In the genomic region with DNA sequence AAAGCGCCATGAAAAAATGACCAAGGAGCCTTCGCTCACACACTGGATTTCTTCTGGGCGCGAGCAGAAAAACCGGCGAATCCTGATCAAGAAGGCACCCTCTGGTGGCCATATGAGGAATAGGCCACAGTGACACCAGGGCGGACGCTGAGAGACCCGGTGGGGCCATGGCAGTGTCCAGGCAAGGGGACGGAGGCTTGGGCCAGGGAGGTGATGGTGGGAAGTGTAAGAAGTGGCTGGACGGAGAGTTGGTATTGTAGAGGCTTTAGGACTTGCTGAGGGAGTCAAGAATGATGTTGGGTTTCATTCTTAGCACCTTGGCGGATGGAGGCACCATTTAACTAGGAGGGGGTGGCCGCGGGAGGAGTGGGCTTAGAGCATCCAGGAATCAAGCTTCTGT, we compare ENCODE assay signal across 8 cellular contexts. TPM values are rescaled to one million over a fixed set of nuclear protein-coding genes. Genes with fewer than 3 reads are reported as not detected.
DNase-seq lines count a peak whose midpoint lies in the region; ATAC-seq, FAIRE-seq and TF ChIP-seq lines count a peak whose summit lies in the region.

No MANE protein-coding gene starts in this region.

- ATAC-seq in HepG2 = peak; percentile 83
- ATAC-seq in GM21360 (IDR thresholded peaks at IDR 0.05; ENCODE audit: unreplicated experiment) = no peak

- POLR2A ChIA-PET in HepG2 (lab: Yijun Ruan, JAX) = no interaction called here

- 0 out of 2 replicates have a peak, but pooled peaks cover 2% of the 10 kb centered on the region for H3F3A ChIP-seq in MM.1S (ENCODE audit: insufficient read depth, low read length)

- H3K4me3 ChIP-seq in MM.1S (ENCODE audit: low read length) (no peak overlapping the region), bronchial epithelial cell (ENCODE audit: low read depth, low read length) (no peak overlapping the region), HepG2 (replicated peaks in 1 of 3; ENCODE audit: insufficient read depth in 1 of 3, low read depth in 2 of 3, low read length in 3 of 3) (no peak overlapping the region)

- H2AFZ ChIP-seq in MM.1S (ENCODE audit: low read length) (peak overlapping the region; percentile 50), HepG2 (ENCODE audit: low read length) (no peak overlapping the region)

- H3K27ac ChIP-seq in MM.1S (ENCODE audit: low read length) (no peak overlapping the region), HepG2 (ENCODE audit: extremely low read length, insufficient read depth, low read length) (no peak overlapping the region)

- in situ Hi-C loops in HepG2 (cut with HindIII; ENCODE audit: extremely low pct_ligation_motif_present, low pct_unique_long_range_greater_than_20kb) = no loop called here

- TF ChIP-seq EP300 in HepG2 (IDR thresholded peaks at IDR 0.05; ENCODE audit: low read depth in 2 of 2, low read length in 2 of 2) (no peak), HepG2 (CRISPR knock-in tag; IDR thresholded peaks at IDR 0.05; ENCODE audit: borderline replicate concordance) (no peak)

- no peaks in the 10 kb centered on the region for H3K36me3 ChIP-seq in MM.1S (replicated peaks; ENCODE audit: insufficient read depth, low read length)
- no peaks in the 10 kb centered on the region for H3K36me3 ChIP-seq in bronchial epithelial cell (ENCODE audit: control insufficient read depth, insufficient read depth, low read length)
- no peaks in the 10 kb centered on the region for H3K36me3 ChIP-seq in HepG2 (replicated peaks in 1 of 2; ENCODE audit: control insufficient read depth in 1 of 2, insufficient read depth in 2 of 2, low read length in 2 of 2)

- no peaks in the 10 kb centered on the region for H3K9me3 ChIP-seq in MM.1S (replicated peaks; ENCODE audit: insufficient read depth, low read length)
- H3K9me3 ChIP-seq in HepG2 (ENCODE audit: low read length) = peaks cover 9% of the 10 kb centered on the region

- TF ChIP-seq RAD21 in HepG2 (CRISPR knock-in tag; IDR thresholded peaks at IDR 0.05) = peak; percentile 15; the same call in 1 of the 2 replicates

- H3K9ac ChIP-seq in MM.1S (ENCODE audit: low read length) (no peak overlapping the region), HepG2 (ENCODE audit: insufficient read depth, low read depth, low read length) (no peak overlapping the region)

- TF ChIP-seq POLR2A in HepG2 (IDR thresholded peaks at IDR 0.05; ENCODE audit: insufficient read depth in 1 of 2, low read depth in 2 of 2, low read length in 2 of 2) = no peak

- DNase-seq in NCI-H1417 (lab: John Stamatoyannopoulos, UW) = peak in 2 of 3 experiments; percentile 62 to 70
- DNase-seq in NCI-H1417 treated with DMSO at 0.1 percent for 48 hours (lab: John Stamatoyannopoulos, UW) = no peak
- DNase-seq in MM.1S = peak; percentile 76
- peak; percentile 51 for DNase-seq in UCSD-AML1 (lab: John Stamatoyannopoulos, UW; ENCODE audit: unreplicated experiment)
- DNase-seq in bronchial epithelial cell (ENCODE audit: low read depth) = no peak
- peak; percentile 25 for DNase-seq in HepG2 (ENCODE audit: low spot score)
- peak; percentile 25 to 77 (median 50) for DNase-seq in stimulated activated naive CD4-positive, alpha-beta T cell (lab: John Stamatoyannopoulos, UW)

- H3K9me2 ChIP-seq in MM.1S (replicated peaks; ENCODE audit: insufficient read depth, low read length) = no peaks in the 10 kb centered on the region

- H3K79me2 ChIP-seq in MM.1S (ENCODE audit: low read length) (no peaks in the 10 kb centered on the region), HepG2 (ENCODE audit: insufficient read depth, low read length) (no peaks in the 10 kb centered on the region)

- intact Hi-C loops in HepG2 (cut with micrococcal nuclease; ENCODE audit: unreplicated experiment) = loop anchor here (5.0 kb wide), 1 partner anchor 59 kb away; no protein-coding TSS in a partner anchor

- FAIRE-seq in bronchial epithelial cell (lab: Jason Lieb, UNC) (no peak), HepG2 (lab: Jason Lieb, UNC) (peak; percentile 64)

- CTCF ChIA-PET in HepG2 (lab: Yijun Ruan, JAX; ENCODE audit: low intra/inter-chr PET ratio, low total read pairs) = interaction anchor here (1.3 to 2.5 kb wide), 4 partner anchors 63 to 275 kb away, joined by 5 to 10 read pairs (median 6); no protein-coding TSS in a partner anchor

- H3K4me1 ChIP-seq in MM.1S (ENCODE audit: low read length) = peaks cover 16% of the 10 kb centered on the region
- H3K4me1 ChIP-seq in HepG2 (ENCODE audit: insufficient read depth, low read length) = no peaks in the 10 kb centered on the region

- peak; percentile 96 for TF ChIP-seq CTCF in MM.1S (IDR thresholded peaks at IDR 0.05; ENCODE audit: low read length)
- TF ChIP-seq CTCF in bronchial epithelial cell (IDR thresholded peaks at IDR 0.05; ENCODE audit: insufficient read depth, low read length, severe bottlenecking) = peak; percentile 95
- TF ChIP-seq CTCF in HepG2 (CRISPR knock-in tag; IDR thresholded peaks at IDR 0.05) = peak; percentile 87

- WGBS in HepG2 (ENCODE audit: low lambda C conversion rate) = 22% methylated on average over 14 of the region's 14 CpGs

- H3K4me2 ChIP-seq in MM.1S (ENCODE audit: low read depth, low read length) (peak overlapping the region; percentile 27; the same call in 1 of the 2 replicates), HepG2 (ENCODE audit: low read depth, low read length) (no peak overlapping the region)

- BruUV-seq in HepG2 (replicated peaks; lab: Mats Ljungman, UMichigan) = no TSS peak

- H3K27me3 ChIP-seq in MM.1S (replicated peaks; ENCODE audit: insufficient read depth, low read length) (no peaks in the 10 kb centered on the region), bronchial epithelial cell (ENCODE audit: control insufficient read depth, insufficient read depth, low read length) (no peaks in the 10 kb centered on the region), HepG2 (ENCODE audit: control insufficient read depth in 1 of 2, insufficient read depth in 2 of 2, low read length in 2 of 2) (peaks cover 0 to 19% of the 10 kb centered on the region in 2 experiments; a peak in 3 of 5 replicates)

- H4K20me1 ChIP-seq in MM.1S (ENCODE audit: insufficient read depth, low read length) = no peaks in the 10 kb centered on the region
- H4K20me1 ChIP-seq in HepG2 (ENCODE audit: insufficient read depth, low read length) = no peaks in the 10 kb centered on the region

RNA-seq across cellular contexts. Expression of gene RAC2, which starts 16.9 kb away (rescaled TPM):
- total RNA-seq in bronchial epithelial cell (2.6 and 6.3 TPM in 2 replicates), HepG2 (2016; rRNA removed; fragmentation: Illumina TruSeq; extraction: Trizol) (not detected in 2 replicates)
- 0.18 TPM in 1 of 2 replicates, not detected in the other for total RNA-seq in HepG2 (2016; cell fraction: cytosol; rRNA removed; fragmentation: Illumina TruSeq; extraction: Trizol; ENCODE audit: low read depth)
- not detected in 2 replicates for total RNA-seq in HepG2 (2016; cell fraction: insoluble cytoplasmic fraction; rRNA removed; fragmentation: Illumina TruSeq; extraction: Trizol)
- 0.28 TPM in 1 of 2 replicates, not detected in the other for total RNA-seq in HepG2 (2016; cell fraction: membrane; rRNA removed; fragmentation: Illumina TruSeq; extraction: Trizol)
- total RNA-seq in HepG2 (2016; cell fraction: nucleus; rRNA removed; fragmentation: Illumina TruSeq; extraction: Trizol) = not detected in 2 replicates
- 0.73 and 0.86 TPM in 2 replicates for polyA plus RNA-seq in HepG2 (2011; rRNA removed)
- 0.35 and 0.56 TPM in 2 replicates for polyA plus RNA-seq in HepG2 (2011; cell fraction: cytosol; rRNA removed)
- 0.61 and 0.68 TPM in 2 replicates for polyA plus RNA-seq in HepG2 (2011; cell fraction: nucleus; rRNA removed)
- 0.39 TPM in 1 of 2 replicates, not detected in the other for polyA plus RNA-seq in HepG2 (2012)
- 0.14 and 0.26 TPM in 2 replicates for polyA plus RNA-seq in HepG2 (2016; cell fraction: cytosol; fragmentation: Illumina TruSeq; extraction: Trizol; ENCODE audit: low read depth)
- polyA plus RNA-seq in HepG2 (2016; cell fraction: insoluble cytoplasmic fraction; fragmentation: Illumina TruSeq; extraction: Trizol; ENCODE audit: low read depth) = 0.21 TPM in 1 of 2 replicates, not detected in the other
- polyA plus RNA-seq in HepG2 (2016; cell fraction: membrane; fragmentation: Illumina TruSeq; extraction: Trizol; ENCODE audit: low read depth) = 0.16 and 0.20 TPM in 2 replicates
- polyA plus RNA-seq in HepG2 (2016; cell fraction: nucleus; fragmentation: Illumina TruSeq; extraction: Trizol; ENCODE audit: insufficient read depth, low read depth) = 0.45 TPM in 1 of 2 replicates, not detected in the other
- 0.64 and 2.0 TPM in 2 replicates for polyA minus RNA-seq in HepG2 (2011; rRNA and poly(A)+ RNA removed; ENCODE audit: low replicate concordance)
- not detected in 2 replicates for polyA minus RNA-seq in HepG2 (2011; cell fraction: cytosol; rRNA and poly(A)+ RNA removed)
- polyA minus RNA-seq in HepG2 (2011; cell fraction: nucleus; rRNA and poly(A)+ RNA removed) = 0.37 TPM in 1 of 2 replicates, not detected in the other

RNA-seq across cellular contexts. Expression of gene CYTH4, which starts 21.4 kb away (rescaled TPM):
- total RNA-seq in bronchial epithelial cell (not detected in 2 replicates), HepG2 (2016; rRNA removed; fragmentation: Illumina TruSeq; extraction: Trizol) (not detected in 2 replicates)
- total RNA-seq in HepG2 (2016; cell fraction: cytosol; rRNA removed; fragmentation: Illumina TruSeq; extraction: Trizol; ENCODE audit: low read depth) = not detected in 2 replicates
- total RNA-seq in HepG2 (2016; cell fraction: insoluble cytoplasmic fraction; rRNA removed; fragmentation: Illumina TruSeq; extraction: Trizol) = not detected in 2 replicates
- total RNA-seq in HepG2 (2016; cell fraction: membrane; rRNA removed; fragmentation: Illumina TruSeq; extraction: Trizol) = not detected in 2 replicates
- not detected in 2 replicates for total RNA-seq in HepG2 (2016; cell fraction: nucleus; rRNA removed; fragmentation: Illumina TruSeq; extraction: Trizol)
- polyA plus RNA-seq in HepG2 (2011; rRNA removed) = not detected in 2 replicates
- polyA plus RNA-seq in HepG2 (2011; cell fraction: cytosol; rRNA removed) = 0.01 and 0.03 TPM in 2 replicates
- 0.05 and 0.11 TPM in 2 replicates for polyA plus RNA-seq in HepG2 (2011; cell fraction: nucleus; rRNA removed)
- polyA plus RNA-seq in HepG2 (2012) = not detected in 2 replicates
- polyA plus RNA-seq in HepG2 (2016; cell fraction: cytosol; fragmentation: Illumina TruSeq; extraction: Trizol; ENCODE audit: low read depth) = not detected in 2 replicates
- polyA plus RNA-seq in HepG2 (2016; cell fraction: insoluble cytoplasmic fraction; fragmentation: Illumina TruSeq; extraction: Trizol; ENCODE audit: low read depth) = not detected in 2 replicates
- polyA plus RNA-seq in HepG2 (2016; cell fraction: membrane; fragmentation: Illumina TruSeq; extraction: Trizol; ENCODE audit: low read depth) = not detected in 2 replicates
- polyA plus RNA-seq in HepG2 (2016; cell fraction: nucleus; fragmentation: Illumina TruSeq; extraction: Trizol; ENCODE audit: insufficient read depth, low read depth) = not detected in 2 replicates
- polyA minus RNA-seq in HepG2 (2011; rRNA and poly(A)+ RNA removed; ENCODE audit: low replicate concordance) = not detected in 2 replicates
- not detected in 2 replicates for polyA minus RNA-seq in HepG2 (2011; cell fraction: cytosol; rRNA and poly(A)+ RNA removed)
- polyA minus RNA-seq in HepG2 (2011; cell fraction: nucleus; rRNA and poly(A)+ RNA removed) = not detected in 2 replicates

RNA-seq across cellular contexts. Expression of gene SSTR3, which starts 48.7 kb away (rescaled TPM):
- total RNA-seq in bronchial epithelial cell (not detected in 2 replicates), HepG2 (2016; rRNA removed; fragmentation: Illumina TruSeq; extraction: Trizol) (0.39 and 0.64 TPM in 2 replicates)
- total RNA-seq in HepG2 (2016; cell fraction: cytosol; rRNA removed; fragmentation: Illumina TruSeq; extraction: Trizol; ENCODE audit: low read depth) = 0.09 and 0.10 TPM in 2 replicates
- 0.39 and 0.49 TPM in 2 replicates for total RNA-seq in HepG2 (2016; cell fraction: insoluble cytoplasmic fraction; rRNA removed; fragmentation: Illumina TruSeq; extraction: Trizol)
- 0.25 and 0.38 TPM in 2 replicates for total RNA-seq in HepG2 (2016; cell fraction: membrane; rRNA removed; fragmentation: Illumina TruSeq; extraction: Trizol)
- 0.60 and 0.65 TPM in 2 replicates for total RNA-seq in HepG2 (2016; cell fraction: nucleus; rRNA removed; fragmentation: Illumina TruSeq; extraction: Trizol)
- 0.08 and 0.09 TPM in 2 replicates for polyA plus RNA-seq in HepG2 (2011; rRNA removed)
- 0.07 and 0.09 TPM in 2 replicates for polyA plus RNA-seq in HepG2 (2011; cell fraction: cytosol; rRNA removed)
- 0.21 and 0.35 TPM in 2 replicates for polyA plus RNA-seq in HepG2 (2011; cell fraction: nucleus; rRNA removed)
- 0.04 and 0.05 TPM in 2 replicates for polyA plus RNA-seq in HepG2 (2012)
- 0.06 and 0.11 TPM in 2 replicates for polyA plus RNA-seq in HepG2 (2016; cell fraction: cytosol; fragmentation: Illumina TruSeq; extraction: Trizol; ENCODE audit: low read depth)
- polyA plus RNA-seq in HepG2 (2016; cell fraction: insoluble cytoplasmic fraction; fragmentation: Illumina TruSeq; extraction: Trizol; ENCODE audit: low read depth) = 0.24 and 0.28 TPM in 2 replicates
- 0.11 and 0.14 TPM in 2 replicates for polyA plus RNA-seq in HepG2 (2016; cell fraction: membrane; fragmentation: Illumina TruSeq; extraction: Trizol; ENCODE audit: low read depth)
- polyA plus RNA-seq in HepG2 (2016; cell fraction: nucleus; fragmentation: Illumina TruSeq; extraction: Trizol; ENCODE audit: insufficient read depth, low read depth) = 0.53 and 0.95 TPM in 2 replicates
- polyA minus RNA-seq in HepG2 (2011; rRNA and poly(A)+ RNA removed; ENCODE audit: low replicate concordance) = 0.07 and 0.30 TPM in 2 replicates
- polyA minus RNA-seq in HepG2 (2011; cell fraction: cytosol; rRNA and poly(A)+ RNA removed) = not detected in 2 replicates
- 0.13 TPM in 1 of 2 replicates, not detected in the other for polyA minus RNA-seq in HepG2 (2011; cell fraction: nucleus; rRNA and poly(A)+ RNA removed)

Comparison
In these comparisons a context has a peak if more than half of its experiments do, and no peak if none do; other contexts are left out.
1. DNase-seq: peak in NCI-H1417 (2 of 3), MM.1S (single experiment), UCSD-AML1 (single experiment), HepG2 (single experiment) and stimulated activated naive CD4-positive, alpha-beta T cell (6 of 6); none in NCI-H1417 treated with DMSO at 0.1 percent for 48 hours (single experiment) and bronchial epithelial cell (single experiment).
2. Peak in every context shown above with its lines, with median percentiles within 50 percentile points of each other: CTCF ChIP-seq.